Comparison of ENCODE assay signal across 8 cellular contexts in genomic region chr9:21994996-21995651, GRCh38. TPM values are rescaled to one million over a fixed set of nuclear protein-coding genes. Genes with fewer than 3 reads are reported as not detected.
DNase-seq lines count a peak whose midpoint lies in the region; ATAC-seq and TF ChIP-seq lines count a peak whose summit lies in the region.

No MANE protein-coding gene starts in this region.

- H2AFZ ChIP-seq in GM23248 (peak overlapping the region; percentile 96), Karpas-422 (ENCODE audit: low read length) (peak overlapping the region; percentile 47; the same call in 1 of the 2 replicates), hepatocyte (peak overlapping the region; percentile 58)

- H3K4me2 ChIP-seq in GM23248 (ENCODE audit: unreplicated experiment) (peak overlapping the region; percentile 82), Karpas-422 (ENCODE audit: low read depth, low read length, poor library complexity, severe bottlenecking) (peak overlapping the region; percentile 83), hepatocyte (peak overlapping the region; percentile 99)

- ATAC-seq in SK-N-SH treated with all-trans-retinoic acid at 6 μM for 48 hours, result peak; percentile 61

- DNase-seq in GM23248 (peak; percentile 90), Karpas-422 (peak; percentile 97), amniotic stem cell (lab: John Stamatoyannopoulos, UW) (peak; percentile 71), hepatocyte (ENCODE audit: low spot score) (peak; percentile 57), retinal pigment epithelial cell (ENCODE audit: low read depth) (no peak), cerebellar nuclear complex (lab: John Stamatoyannopoulos, UW) (no peak)

- H3K4me1 ChIP-seq in GM23248 (ENCODE audit: insufficient read depth) (peaks cover 25% of the 10 kb centered on the region), Karpas-422 (ENCODE audit: low read length) (peaks cover 52% of the 10 kb centered on the region), hepatocyte (ENCODE audit: insufficient read depth) (no peaks in the 10 kb centered on the region)

- no peaks in the 10 kb centered on the region for H3F3A ChIP-seq in GM23248 (ENCODE audit: insufficient read depth)

- H3K9me2 ChIP-seq in GM23248 (ENCODE audit: insufficient read depth) (no peaks in the 10 kb centered on the region), Karpas-422 (replicated peaks; ENCODE audit: insufficient read depth, low read length) (no peaks in the 10 kb centered on the region), hepatocyte (replicated peaks; ENCODE audit: insufficient read depth) (no peaks in the 10 kb centered on the region)

- H3K27ac ChIP-seq in GM23248, result peak overlapping the region; percentile 85
- peak overlapping the region; percentile 95 for H3K27ac ChIP-seq in Karpas-422 (ENCODE audit: low read length)
- no peak overlapping the region for H3K27ac ChIP-seq in hepatocyte

- H3K27me3 ChIP-seq in GM23248 (replicated peaks; ENCODE audit: insufficient read depth) (no peaks in the 10 kb centered on the region), Karpas-422 (ENCODE audit: low read length) (no peaks in the 10 kb centered on the region), hepatocyte (peaks cover 89% of the 10 kb centered on the region)

- H3K9ac ChIP-seq in GM23248, result peak overlapping the region; percentile 91
- peak overlapping the region; percentile 91 for H3K9ac ChIP-seq in Karpas-422 (ENCODE audit: low read length)

- peaks cover 38% of the 10 kb centered on the region for H3K79me2 ChIP-seq in GM23248 (ENCODE audit: insufficient read depth)
- H3K79me2 ChIP-seq in Karpas-422 (ENCODE audit: low read length), result peaks cover 86% of the 10 kb centered on the region
- H3K79me2 ChIP-seq in hepatocyte, result no peaks in the 10 kb centered on the region

- H4K20me1 ChIP-seq in GM23248 (ENCODE audit: insufficient read depth) (no peaks in the 10 kb centered on the region), Karpas-422 (ENCODE audit: insufficient read depth, low read depth, low read length) (no peaks in the 10 kb centered on the region), hepatocyte (ENCODE audit: insufficient read depth, poor library complexity, severe bottlenecking) (no peaks in the 10 kb centered on the region)

- TF ChIP-seq CTCF in hepatocyte (IDR thresholded peaks at IDR 0.05; ENCODE audit: poor library complexity) (no peak), retinal pigment epithelial cell (conservative IDR thresholded peaks at IDR 0.05; ENCODE audit: low read depth, low read length) (no peak)

- 1 to 2% methylated on average over 35 to 52 of the region's 56 CpGs for WGBS in GM23248 (ENCODE audit: low coverage in 1 of 2, low lambda C conversion rate in 2 of 2, missing lambda C conversion rate in 2 of 2), 2 experiments
- under 1% methylated on average over 43 of the region's 56 CpGs for WGBS in hepatocyte (ENCODE audit: low lambda C conversion rate, missing lambda C conversion rate)

- H3K4me3 ChIP-seq in GM08714 (ENCODE audit: low read length) (peak overlapping the region; percentile 94), GM23248 (peak overlapping the region; percentile 91), Karpas-422 (ENCODE audit: low read length) (peak overlapping the region; percentile 86), hepatocyte (peak overlapping the region; percentile 41), retinal pigment epithelial cell (ENCODE audit: low read length) (peak overlapping the region; percentile 75)

- H3K9me3 ChIP-seq in GM23248 (ENCODE audit: low read depth) (no peaks in the 10 kb centered on the region), Karpas-422 (ENCODE audit: low read length) (no peaks in the 10 kb centered on the region), hepatocyte (ENCODE audit: low read depth) (no peaks in the 10 kb centered on the region)

- in situ Hi-C loops in GM23248 (cut with MboI), result no loop called here

- no peaks in the 10 kb centered on the region for H3K36me3 ChIP-seq in GM23248 (ENCODE audit: low read depth)
- H3K36me3 ChIP-seq in Karpas-422 (ENCODE audit: insufficient read depth, low read length), result peaks cover 15% of the 10 kb centered on the region; the same call in 1 of the 2 replicates
- H3K36me3 ChIP-seq in hepatocyte (replicated peaks; ENCODE audit: insufficient read depth, low read depth), result no peaks in the 10 kb centered on the region

TF ChIP-seq in SK-N-SH treated with all-trans-retinoic acid at 6 μM for 48 hours, 23 proteins besides CTCF, POLR2A, EP300 and RAD21 (continues in another document):
- TF ChIP-seq ISL1 (CRISPR knock-in tag; IDR thresholded peaks at IDR 0.05) (no peak), BACH2 (CRISPR knock-in tag; IDR thresholded peaks at IDR 0.05; ENCODE audit: borderline replicate concordance) (no peak), CSDC2 (CRISPR knock-in tag; IDR thresholded peaks at IDR 0.05) (no peak), TCF4 (CRISPR knock-in tag; IDR thresholded peaks at IDR 0.05; ENCODE audit: borderline replicate concordance) (no peak), PATZ1 (CRISPR knock-in tag; IDR thresholded peaks at IDR 0.05; ENCODE audit: borderline replicate concordance) (no peak), TSHZ2 (CRISPR knock-in tag; IDR thresholded peaks at IDR 0.05) (no peak), OSR1 (CRISPR knock-in tag; IDR thresholded peaks at IDR 0.05) (no peak), ZC3H10 (CRISPR knock-in tag; IDR thresholded peaks at IDR 0.05) (no peak), PPARA (CRISPR knock-in tag; IDR thresholded peaks at IDR 0.05; ENCODE audit: borderline replicate concordance) (no peak), ZFP30 (CRISPR knock-in tag; IDR thresholded peaks at IDR 0.05) (no peak), ARNTL (CRISPR knock-in tag; IDR thresholded peaks at IDR 0.05; ENCODE audit: borderline replicate concordance, low read depth) (no peak)

RNA-seq across cellular contexts. Expression of gene CDKN2B-AS1, which starts 0.5 kb away (rescaled TPM):
- 1.3 and 4.1 TPM in 2 replicates for total RNA-seq in GM23248 (2014; rRNA removed; shearing (Covaris generic))
- 0.58 and 0.61 TPM in 2 replicates for polyA plus RNA-seq in GM23248 (2016; fragmentation: Nextera tagmentation; extraction: Ambion mirVana)
- total RNA-seq in Karpas-422 (2014; rRNA removed; shearing (Covaris generic); ENCODE audit: low replicate concordance), result 14.5 and 35.3 TPM in 2 replicates
- 0.27 and 1.1 TPM in 2 replicates for total RNA-seq in hepatocyte
- polyA plus RNA-seq in hepatocyte, result 0.26 and 0.68 TPM in 2 replicates

RNA-seq across cellular contexts. Expression of gene CDKN2A, which starts 0.9 kb away (rescaled TPM):
- 18.1 and 27.3 TPM in 2 replicates for total RNA-seq in GM23248 (2014; rRNA removed; shearing (Covaris generic))
- polyA plus RNA-seq in GM23248 (2016; fragmentation: Nextera tagmentation; extraction: Ambion mirVana) (42.2 and 43.6 TPM in 2 replicates), hepatocyte (2.9 and 4.8 TPM in 2 replicates)
- total RNA-seq in Karpas-422 (2014; rRNA removed; shearing (Covaris generic); ENCODE audit: low replicate concordance), result 88.7 and 254 TPM in 2 replicates
- 0.76 and 0.90 TPM in 2 replicates for total RNA-seq in hepatocyte

RNA-seq across cellular contexts. Expression of gene CDKN2B, which starts 14.0 kb away (rescaled TPM):
- 5.3 and 10.6 TPM in 2 replicates for total RNA-seq in GM23248 (2014; rRNA removed; shearing (Covaris generic))
- polyA plus RNA-seq in GM23248 (2016; fragmentation: Nextera tagmentation; extraction: Ambion mirVana) (6.7 and 8.9 TPM in 2 replicates), hepatocyte (6.0 and 15.1 TPM in 2 replicates)
- 2.0 and 4.3 TPM in 2 replicates for total RNA-seq in Karpas-422 (2014; rRNA removed; shearing (Covaris generic); ENCODE audit: low replicate concordance)
- total RNA-seq in hepatocyte, result 8.5 and 18.6 TPM in 2 replicates

Comparison
In these comparisons a context has a peak if more than half of its experiments do, and no peak if none do; other contexts are left out.
1. H3K4me3 ChIP-seq: peak in every context shown above with its lines; median percentile 94 in GM08714; 91 in GM23248; 86 in Karpas-422; 75 in retinal pigment epithelial cell; 41 in hepatocyte.
2. DNase-seq: peak in GM23248 (single experiment), Karpas-422 (single experiment), amniotic stem cell (single experiment) and hepatocyte (single experiment); none in retinal pigment epithelial cell (single experiment) and cerebellar nuclear complex (0 of 2).
3. RNA of gene CDKN2A, which starts 0.9 kb away (total RNA-seq): 88.7 to 254 TPM in Karpas-422 and 18.1 to 27.3 TPM in GM23248; 0.76 to 0.90 TPM in hepatocyte; every median in the first group is over 10 times any median in the second.
4. Peak in every context shown above with its lines, with median percentiles within 50 percentile points of each other: H2AFZ ChIP-seq and H3K4me2 ChIP-seq.